Comparison of ENCODE assay signal across 1 cellular context in genomic region chr15:39021341-39021740, GRCh38.
TF ChIP-seq lines count a peak whose summit lies in the region.

No MANE protein-coding gene starts in this region.

TF ChIP-seq in H1, 55 proteins besides CTCF, POLR2A, EP300 and RAD21:
- TF ChIP-seq FOSL1 (IDR thresholded peaks at IDR 0.05; ENCODE audit: insufficient read depth, low read depth, low read length) (no peak), SP1 (IDR thresholded peaks at IDR 0.05; ENCODE audit: low read depth, low read length) (no peak), YY1 (IDR thresholded peaks at IDR 0.05; ENCODE audit: low read depth, low read length) (no peak)
